1 cellular context compared by ENCODE assay signal in the genomic region with DNA sequence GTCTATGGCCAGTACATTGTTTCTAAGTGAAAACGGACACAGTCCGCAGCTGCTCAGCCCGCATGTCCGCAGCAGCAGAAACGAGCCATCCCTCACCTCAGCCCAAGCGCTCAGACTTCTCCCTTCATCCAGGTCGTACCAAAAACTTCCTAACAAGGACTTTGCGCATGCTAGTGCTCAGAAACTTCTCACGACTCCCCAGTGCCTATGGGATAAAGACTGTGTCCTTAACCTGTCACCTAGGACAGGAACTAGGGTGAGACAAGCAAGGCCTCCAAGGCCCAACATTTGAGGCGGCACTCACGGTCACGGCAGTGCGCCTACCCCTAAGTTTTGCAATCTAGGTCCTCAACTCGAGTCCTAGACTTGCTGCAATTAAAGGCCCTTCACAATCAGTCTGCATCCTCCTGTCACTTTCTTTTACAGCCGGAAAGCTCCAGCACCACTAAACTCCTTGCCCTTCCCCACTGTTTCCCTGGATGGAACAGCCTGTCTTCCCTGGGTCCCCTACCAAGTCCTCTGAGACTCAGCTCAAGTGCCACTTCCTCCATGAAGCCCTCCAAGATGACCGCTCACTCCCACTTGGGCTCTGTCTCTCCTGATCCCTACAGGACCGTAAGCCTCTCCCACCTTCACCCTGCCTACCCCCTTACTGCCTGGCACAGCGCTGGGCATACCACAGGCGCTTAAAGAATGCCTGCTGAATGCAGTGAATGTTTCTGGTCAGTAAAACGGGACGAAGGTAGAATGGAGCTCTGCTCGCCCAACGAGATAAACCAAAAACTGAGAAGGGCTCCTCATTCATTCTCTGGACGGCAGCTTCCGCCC.
TF ChIP-seq lines count a peak whose summit lies in the region.

No MANE protein-coding gene starts in this region.

TF ChIP-seq in H1, 55 proteins besides CTCF, POLR2A, EP300 and RAD21:
- TF ChIP-seq POLR2AphosphoS5 (IDR thresholded peaks at IDR 0.05; ENCODE audit: low read depth, low read length) (peak; percentile 16; the same call in 1 of the 2 replicates), SIN3A (conservative IDR thresholded peaks at IDR 0.05 in 1 of 2, IDR thresholded peaks at IDR 0.05 in 1 of 2; ENCODE audit: low read depth in 1 of 2, low read length in 2 of 2) (peak in 1 of 2 experiments; percentile 37; a peak in 1 of 4 replicates)
- TF ChIP-seq, protein P1, sequence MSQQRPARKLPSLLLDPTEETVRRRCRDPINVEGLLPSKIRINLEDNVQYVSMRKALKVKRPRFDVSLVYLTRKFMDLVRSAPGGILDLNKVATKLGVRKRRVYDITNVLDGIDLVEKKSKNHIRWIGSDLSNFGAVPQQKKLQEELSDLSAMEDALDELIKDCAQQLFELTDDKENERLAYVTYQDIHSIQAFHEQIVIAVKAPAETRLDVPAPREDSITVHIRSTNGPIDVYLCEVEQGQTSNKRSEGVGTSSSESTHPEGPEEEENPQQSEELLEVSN (IDR thresholded peaks at IDR 0.05), result no peak
TF ChIP-seq in H1: peak in this region for 2.
